ENCODE assay signal across 8 cellular contexts in the genomic region with DNA sequence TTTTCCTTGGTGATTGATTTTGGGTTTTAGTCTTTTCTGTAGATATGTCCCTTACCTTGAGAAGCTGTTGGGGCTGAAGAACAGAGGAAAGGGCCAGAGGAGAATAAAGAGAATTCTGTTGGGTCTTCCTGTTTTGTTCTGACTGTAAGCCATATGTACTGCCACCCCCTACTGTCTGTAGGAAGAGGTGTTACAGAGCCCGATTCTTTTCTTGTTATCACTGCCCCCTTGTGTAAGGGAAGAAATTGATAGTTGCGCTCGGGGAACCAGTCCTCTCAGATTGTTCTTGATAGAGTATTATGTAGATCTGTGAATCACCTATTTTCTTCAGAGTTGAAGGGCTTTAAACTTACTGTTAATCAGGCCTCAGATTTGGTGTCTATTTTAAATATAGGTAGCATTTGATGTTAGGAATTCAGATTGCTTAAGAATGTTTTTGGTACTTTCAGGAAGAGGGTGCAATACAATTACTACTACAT.
DNase-seq lines count a peak whose midpoint lies in the region; ATAC-seq and TF ChIP-seq lines count a peak whose summit lies in the region.

No MANE protein-coding gene starts in this region.

- peaks cover 17% of the 10 kb centered on the region for H3K4me1 Mint-ChIP-seq in memory B cell

- ATAC-seq in GM18520 (IDR thresholded peaks at IDR 0.05; ENCODE audit: unreplicated experiment) (peak; percentile 64), HG03196 (IDR thresholded peaks at IDR 0.05; ENCODE audit: unreplicated experiment) (peak; percentile 61), memory B cell (ENCODE audit: low read depth) (peak; percentile 58)

- H3K27me3 Mint-ChIP-seq in memory B cell, result peaks cover 7% of the 10 kb centered on the region

- H3K36me3 Mint-ChIP-seq in memory B cell, result no peaks in the 10 kb centered on the region

- peak; percentile 66 for TF ChIP-seq CTCF in WI38 (IDR thresholded peaks at IDR 0.05; ENCODE audit: low read depth, low read length)

- no peaks in the 10 kb centered on the region for H3K9me3 Mint-ChIP-seq in memory B cell

- H3K27ac Mint-ChIP-seq in memory B cell, result no peak overlapping the region

- peak overlapping the region; percentile 91 for H3K4me3 ChIP-seq in WI38 (ENCODE audit: low read depth, low read length)

- DNase-seq in AG20443 (ENCODE audit: low spot score), result peak; percentile 85
- DNase-seq in NCI-H2227 (lab: John Stamatoyannopoulos, UW; ENCODE audit: unreplicated experiment), result peak; percentile 83
- DNase-seq in effector CD4-positive, alpha-beta T cell, result peak; percentile 43
- DNase-seq in memory B cell (ENCODE audit: low spot score in 2 of 2), result peak; percentile 15 to 56
- DNase-seq in stimulated activated naive CD4-positive, alpha-beta T cell (lab: John Stamatoyannopoulos, UW), result peak; percentile 3 to 78 (median 51)

- H3K4me3 Mint-ChIP-seq in memory B cell, result peak overlapping the region; percentile 56

Comparison
In these comparisons a context has a peak if more than half of its experiments do, and no peak if none do; other contexts are left out.
1. Peak in every context shown above with its lines: DNase-seq, ATAC-seq and H3K4me3 ChIP-seq.